8 cellular contexts compared by ENCODE assay signal in genomic region chr1:52056937-52057231, GRCh38. TPM values are rescaled to one million over a fixed set of nuclear protein-coding genes. Genes with fewer than 3 reads are reported as not detected.
A peak's percentile ranks its signal among the peaks of the same experiment; 100 is the strongest.
DNase-seq lines count a peak whose midpoint lies in the region; ATAC-seq, FAIRE-seq and TF ChIP-seq lines count a peak whose summit lies in the region.

No MANE protein-coding gene starts in this region.

- H3K79me2 ChIP-seq in endothelial cell of umbilical vein (ENCODE audit: control insufficient read depth, insufficient read depth, low read length), result peaks cover 51% of the 10 kb centered on the region

- TF ChIP-seq POLR2A in endothelial cell of umbilical vein (IDR thresholded peaks at IDR 0.05; ENCODE audit: low read depth, low read length) (no peak), prostate gland (IDR thresholded peaks at IDR 0.05) (no peak)

- H3K4me1 Mint-ChIP-seq in activated naive CD4-positive, alpha-beta T cell treated with anti-CD3 and anti-CD28 coated beads for 36 hours (ENCODE audit: low read depth), result peaks cover 40% of the 10 kb centered on the region

- H3K4me3 Mint-ChIP-seq in activated naive CD4-positive, alpha-beta T cell treated with anti-CD3 and anti-CD28 coated beads for 36 hours, result peak overlapping the region; percentile 94

- peaks cover 30% of the 10 kb centered on the region for H3K36me3 ChIP-seq in MG63
- H3K36me3 ChIP-seq in endothelial cell of umbilical vein (ENCODE audit: control insufficient read depth in 2 of 2, extremely low read depth in 1 of 2, insufficient read depth in 2 of 2, low read length in 2 of 2), result peaks cover 9 to 10% of the 10 kb centered on the region in 2 experiments
- H3K36me3 ChIP-seq in prostate gland, result no peaks in the 10 kb centered on the region

- H3K27me3 Mint-ChIP-seq in activated naive CD4-positive, alpha-beta T cell treated with anti-CD3 and anti-CD28 coated beads for 36 hours (ENCODE audit: low read depth), result no peaks in the 10 kb centered on the region

- no peak for TF ChIP-seq CTCF in endothelial cell of umbilical vein (IDR thresholded peaks at IDR 0.05; ENCODE audit: extremely low read depth in 1 of 2, insufficient read depth in 1 of 2, low read depth in 1 of 2, low read length in 2 of 2)
- TF ChIP-seq CTCF in prostate gland (IDR thresholded peaks at IDR 0.05), result no peak

- dilution Hi-C loops in endothelial cell of umbilical vein (cut with MboI; ENCODE audit: extremely low pct_ligation_motif_present, low sequenced_read_pairs), result no loop called here

- no peaks in the 10 kb centered on the region for H3K9me1 ChIP-seq in endothelial cell of umbilical vein (replicated peaks; ENCODE audit: control insufficient read depth, extremely low read depth, insufficient read depth, low read length)

- H2AFZ ChIP-seq in endothelial cell of umbilical vein (ENCODE audit: low read depth, low read length), result peak overlapping the region; percentile 67

- no peak for ATAC-seq in GM19467 (IDR thresholded peaks at IDR 0.05; ENCODE audit: unreplicated experiment)

- peak overlapping the region; percentile 94 for H3K27ac Mint-ChIP-seq in activated naive CD4-positive, alpha-beta T cell treated with anti-CD3 and anti-CD28 coated beads for 36 hours

- FAIRE-seq in endothelial cell of umbilical vein (lab: Jason Lieb, UNC), result no peak

- H3K9ac ChIP-seq in endothelial cell of umbilical vein (replicated peaks; ENCODE audit: extremely low read depth, insufficient read depth, low read length), result peak overlapping the region; percentile 71

- H3K4me3 ChIP-seq in MG63 (peak overlapping the region; percentile 97), endothelial cell of umbilical vein (replicated peaks in 1 of 3; ENCODE audit: insufficient read depth in 1 of 3, low read depth in 1 of 3, low read length in 3 of 3) (peak overlapping the region; percentile 62 to 92 (median 84)), prostate gland (peak overlapping the region; percentile 79 to 86)

- POLR2A ChIA-PET in endothelial cell of umbilical vein (lab: Charles Lee), result no interaction called here

- intact Hi-C loops in activated naive CD4-positive, alpha-beta T cell treated with anti-CD3 and anti-CD28 coated beads for 36 hours (cut with micrococcal nuclease), result loop anchor here (1.0 to 10.0 kb wide), 13 partner anchors 24 to 957 kb away; partner anchors contain the start of genes CC2D1B, KTI12, NRDC and ORC1
- intact Hi-C loops in endothelial cell of umbilical vein (cut with micrococcal nuclease), result loop anchor here (2.0 to 5.0 kb wide), 2 partner anchors 160 to 310 kb away; partner anchors contain the start of gene CC2D1B
- intact Hi-C loops in prostate gland (cut with DNase I), result no loop called here

- H3K4me1 ChIP-seq in endothelial cell of umbilical vein (ENCODE audit: control insufficient read depth, extremely low read depth, insufficient read depth, low read length), result peaks cover 24% of the 10 kb centered on the region
- peaks cover 6% of the 10 kb centered on the region for H3K4me1 ChIP-seq in prostate gland (replicated peaks)

- H3K4me2 ChIP-seq in endothelial cell of umbilical vein (ENCODE audit: insufficient read depth, low read length), result peak overlapping the region; percentile 98

- H3K27ac ChIP-seq in endothelial cell of umbilical vein (ENCODE audit: insufficient read depth, low read depth, low read length) (peak overlapping the region; percentile 59), prostate gland (peak overlapping the region; percentile 83 to 88)

- H3K27me3 ChIP-seq in MG63 (no peaks in the 10 kb centered on the region), endothelial cell of umbilical vein (ENCODE audit: control insufficient read depth in 2 of 2, insufficient read depth in 2 of 2, low read length in 2 of 2) (no peaks in the 10 kb centered on the region), prostate gland (replicated peaks; ENCODE audit: insufficient read depth) (no peaks in the 10 kb centered on the region)

- H3K9me3 Mint-ChIP-seq in activated naive CD4-positive, alpha-beta T cell treated with anti-CD3 and anti-CD28 coated beads for 36 hours, result no peaks in the 10 kb centered on the region

- H4K20me1 ChIP-seq in endothelial cell of umbilical vein (replicated peaks; ENCODE audit: control insufficient read depth, extremely low read depth, insufficient read depth, low read length), result no peaks in the 10 kb centered on the region

- H3K36me3 Mint-ChIP-seq in activated naive CD4-positive, alpha-beta T cell treated with anti-CD3 and anti-CD28 coated beads for 36 hours (ENCODE audit: low read depth), result peaks cover 26% of the 10 kb centered on the region

- BruUV-seq in endothelial cell of umbilical vein (replicated peaks; lab: Mats Ljungman, UMichigan), result TSS peak; percentile 46

- no peaks in the 10 kb centered on the region for H3K9me3 ChIP-seq in MG63
- H3K9me3 ChIP-seq in endothelial cell of umbilical vein (replicated peaks; ENCODE audit: control insufficient read depth, insufficient read depth, low read length), result no peaks in the 10 kb centered on the region
- no peaks in the 10 kb centered on the region for H3K9me3 ChIP-seq in prostate gland

- no peak for DNase-seq in activated naive CD4-positive, alpha-beta T cell treated with anti-CD3 and anti-CD28 coated beads for 36 hours
- no peak for DNase-seq in activated naive CD4-positive, alpha-beta T cell treated with anti-CD3 and anti-CD28 coated beads, Interleukin-2, amount 50 U/mL, for 16 hours
- DNase-seq in MG63 (no peak), endothelial cell of umbilical vein (ENCODE audit: low read depth, low spot score) (no peak), prostate gland (ENCODE audit: low spot score) (no peak), NCI-H82 treated with DMSO at 0.1 percent for 48 hours (lab: John Stamatoyannopoulos, UW; ENCODE audit: unreplicated experiment) (no peak), NCI-H1105 (lab: John Stamatoyannopoulos, UW) (no peak)

- CTCF ChIA-PET in activated naive CD4-positive, alpha-beta T cell treated with anti-CD3 and anti-CD28 coated beads for 36 hours (lab: Charles Lee), result interaction anchor here (0.5 to 1.1 kb wide), 4 partner anchors 48 to 290 kb away, joined by 3 to 4 read pairs (median 3); no protein-coding TSS in a partner anchor
- CTCF ChIA-PET in endothelial cell of umbilical vein (lab: Charles Lee), result no interaction called here

- WGBS in prostate gland, result 0% methylated on average over 4 of the region's 4 CpGs

TF ChIP-seq in endothelial cell of umbilical vein, 7 proteins besides CTCF, POLR2A, EP300 and RAD21 (continues in another document):
- TF ChIP-seq POLR2AphosphoS5 (IDR thresholded peaks at IDR 0.05; ENCODE audit: insufficient read depth, low read depth, low read length), result no peak
- TF ChIP-seq JUN (IDR thresholded peaks at IDR 0.05; ENCODE audit: borderline replicate concordance, insufficient read depth, insufficient read length, low read depth), result no peak
- no peak for TF ChIP-seq MYC (IDR thresholded peaks at IDR 0.05; ENCODE audit: low read depth, low read length)
- no peak for TF ChIP-seq EZH2 (IDR thresholded peaks at IDR 0.05; ENCODE audit: borderline replicate concordance, low read depth, low read length, severe bottlenecking)
- TF ChIP-seq MAX (IDR thresholded peaks at IDR 0.05; ENCODE audit: insufficient read depth, insufficient read length), result no peak
- no peak for TF ChIP-seq GATA2 (IDR thresholded peaks at IDR 0.05; ENCODE audit: insufficient read depth, insufficient read length, low read depth, low read length)

RNA-seq across cellular contexts. Expression of gene BTF3L4, which starts 0.8 kb away (rescaled TPM):
- 10 to 100 TPM; 38.4 to 38.7 TPM for total RNA-seq in activated naive CD4-positive, alpha-beta T cell treated with anti-CD3 and anti-CD28 coated beads for 36 hours
- 45.4 and 74.2 TPM in 2 replicates for total RNA-seq in MG63 (2014; rRNA removed; shearing (Covaris generic); ENCODE audit: low replicate concordance)
- total RNA-seq in endothelial cell of umbilical vein (43.2 and 45.6 TPM in 2 replicates), prostate gland (10 to 100 TPM; 34.7 to 39.0 TPM)
- polyA plus RNA-seq in endothelial cell of umbilical vein, result 20.1 and 25.1 TPM in 2 replicates
- 32.9 and 34.4 TPM in 2 replicates for polyA plus RNA-seq in endothelial cell of umbilical vein (2011; cell fraction: cytosol; rRNA removed)
- 21.3 and 28.5 TPM in 2 replicates for polyA plus RNA-seq in endothelial cell of umbilical vein (2011; cell fraction: nucleus; rRNA removed)
- 36.6 and 49.5 TPM in 2 replicates for polyA plus RNA-seq in endothelial cell of umbilical vein (2012)
- 20.9 and 21.3 TPM in 2 replicates for polyA minus RNA-seq in endothelial cell of umbilical vein
- polyA minus RNA-seq in endothelial cell of umbilical vein (2011; cell fraction: cytosol; rRNA and poly(A)+ RNA removed), result 37.2 TPM
- polyA minus RNA-seq in endothelial cell of umbilical vein (2011; cell fraction: nucleus; rRNA and poly(A)+ RNA removed), result 25.1 and 33.7 TPM in 2 replicates

RNA-seq across cellular contexts. Expression of gene TXNDC12, which starts 1.9 kb away (rescaled TPM):
- 10 to 100 TPM; 32.4 to 44.0 TPM for total RNA-seq in activated naive CD4-positive, alpha-beta T cell treated with anti-CD3 and anti-CD28 coated beads for 36 hours
- 16.2 and 42.9 TPM in 2 replicates for total RNA-seq in MG63 (2014; rRNA removed; shearing (Covaris generic); ENCODE audit: low replicate concordance)
- total RNA-seq in endothelial cell of umbilical vein (55.1 and 57.4 TPM in 2 replicates), prostate gland (10 to 100 TPM; 46.1 to 70.6 TPM)
- 23.3 and 33.7 TPM in 2 replicates for polyA plus RNA-seq in endothelial cell of umbilical vein
- 22.6 and 30.5 TPM in 2 replicates for polyA plus RNA-seq in endothelial cell of umbilical vein (2011; cell fraction: cytosol; rRNA removed)
- 10.7 and 16.1 TPM in 2 replicates for polyA plus RNA-seq in endothelial cell of umbilical vein (2011; cell fraction: nucleus; rRNA removed)
- polyA plus RNA-seq in endothelial cell of umbilical vein (2012), result 50.4 and 50.6 TPM in 2 replicates
- polyA minus RNA-seq in endothelial cell of umbilical vein, result 25.0 and 36.8 TPM in 2 replicates
- 46.6 TPM for polyA minus RNA-seq in endothelial cell of umbilical vein (2011; cell fraction: cytosol; rRNA and poly(A)+ RNA removed)
- polyA minus RNA-seq in endothelial cell of umbilical vein (2011; cell fraction: nucleus; rRNA and poly(A)+ RNA removed), result 7.5 and 11.6 TPM in 2 replicates

RNA-seq across cellular contexts. Expression of gene KTI12, which starts 23.3 kb away (rescaled TPM):
- total RNA-seq in activated naive CD4-positive, alpha-beta T cell treated with anti-CD3 and anti-CD28 coated beads for 36 hours, result 1 to 10 TPM; 7.3 to 7.6 TPM
- 11.1 and 15.6 TPM in 2 replicates for total RNA-seq in MG63 (2014; rRNA removed; shearing (Covaris generic); ENCODE audit: low replicate concordance)
- 9.2 and 10.0 TPM in 2 replicates for total RNA-seq in endothelial cell of umbilical vein
- 12.7 TPM in 2 replicates for polyA plus RNA-seq in endothelial cell of umbilical vein
- polyA plus RNA-seq in endothelial cell of umbilical vein (2011; cell fraction: cytosol; rRNA removed), result 9.2 and 10.9 TPM in 2 replicates
- polyA plus RNA-seq in endothelial cell of umbilical vein (2011; cell fraction: nucleus; rRNA removed), result 8.5 and 10.1 TPM in 2 replicates
- polyA plus RNA-seq in endothelial cell of umbilical vein (2012), result 8.0 and 8.2 TPM in 2 replicates
- polyA minus RNA-seq in endothelial cell of umbilical vein, result 8.0 and 10.2 TPM in 2 replicates
- polyA minus RNA-seq in endothelial cell of umbilical vein (2011; cell fraction: cytosol; rRNA and poly(A)+ RNA removed), result 9.3 TPM
- polyA minus RNA-seq in endothelial cell of umbilical vein (2011; cell fraction: nucleus; rRNA and poly(A)+ RNA removed), result 7.8 and 9.3 TPM in 2 replicates
- 10 to 100 TPM in 1 of 2 donors, 1 to 10 TPM in 1; 9.2 to 15.0 TPM for total RNA-seq in prostate gland
